Comparison of ENCODE assay signal across 27 cellular contexts in the genomic region with DNA sequence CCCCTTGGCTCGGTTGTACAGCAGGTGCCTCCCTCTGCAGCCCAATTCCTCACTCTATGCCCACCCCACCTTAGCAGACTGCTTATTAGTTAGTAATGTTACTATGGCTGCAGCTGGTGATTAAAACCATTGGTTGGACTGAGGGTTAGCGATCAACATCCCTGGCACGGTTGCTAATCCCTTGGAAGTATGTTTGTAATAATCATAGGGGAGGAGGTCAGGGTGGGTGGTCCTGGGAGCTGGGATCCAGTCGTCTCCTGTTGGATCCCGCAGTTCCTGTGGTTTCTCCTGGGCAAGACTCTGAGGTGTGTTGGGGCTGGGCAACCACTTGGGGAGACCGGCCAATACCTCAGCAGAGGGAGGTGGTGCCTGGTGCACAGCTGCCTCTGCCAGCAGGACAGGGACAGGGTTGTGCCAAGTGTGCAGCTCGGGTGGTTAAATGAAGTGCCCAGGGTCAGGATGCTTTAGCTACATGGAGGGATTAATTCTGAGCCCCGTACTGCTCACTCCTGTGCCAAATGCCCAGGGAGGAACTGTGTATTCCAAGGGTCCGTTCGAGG. TPM values are rescaled to one million over a fixed set of nuclear protein-coding genes. Genes with fewer than 3 reads are reported as not detected.
DNase-seq lines count a peak whose midpoint lies in the region; ATAC-seq lines count a peak whose summit lies in the region.
"Had no signal": no experiment of that assay in that cellular context is flagged by ENCODE, and none has a peak within 500 bp of the region (broad histone marks: within the 10 kb centered on the region; RNA-seq: fewer than 3 reads in every experiment).

No MANE protein-coding gene starts in this region.

- no peak overlapping the region for H2AFZ ChIP-seq in mesenchymal stem cell (ENCODE audit: low read depth, low read length)

- H2BK12ac ChIP-seq in mesenchymal stem cell (ENCODE audit: low read length in 2 of 2) = peak overlapping the region in 1 of 2 experiments; percentile 18

- H3K79me1 ChIP-seq in mesenchymal stem cell (replicated peaks; ENCODE audit: low read length, poor library complexity, severe bottlenecking) = no peaks in the 10 kb centered on the region

- no peak overlapping the region for H3K27ac ChIP-seq in mesenchymal stem cell (ENCODE audit: low read length, poor library complexity, severe bottlenecking)

- H3K23ac ChIP-seq in mesenchymal stem cell (ENCODE audit: low read length in 2 of 2) = no peak overlapping the region

- no peak overlapping the region for H3K4ac ChIP-seq in mesenchymal stem cell (ENCODE audit: low read depth in 1 of 2, low read length in 2 of 2)

- no peak overlapping the region for H3K4me3 ChIP-seq in mesenchymal stem cell (ENCODE audit: insufficient read depth in 1 of 2, low read depth in 1 of 2, low read length in 2 of 2)
- H3K4me3 ChIP-seq: K562 had no signal

- WGBS in mesenchymal stem cell = 87% methylated on average over 10 of the region's 10 CpGs

- H3K9me3 ChIP-seq in mesenchymal stem cell (ENCODE audit: control insufficient read depth, low read length) = no peaks in the 10 kb centered on the region
- H3K9me3 ChIP-seq: BE2C had no signal

- no peak overlapping the region for H3K18ac ChIP-seq in mesenchymal stem cell (ENCODE audit: low read depth in 1 of 2, low read length in 2 of 2)

- no peak overlapping the region for H3K9ac ChIP-seq in mesenchymal stem cell (ENCODE audit: low read length)

- no peaks in the 10 kb centered on the region for H3K36me3 ChIP-seq in mesenchymal stem cell (ENCODE audit: control insufficient read depth in 1 of 2, insufficient read depth in 2 of 2, low read depth in 1 of 2, low read length in 2 of 2)
- H3K36me3 ChIP-seq: BE2C had no signal

- no peak overlapping the region for H2BK15ac ChIP-seq in mesenchymal stem cell (ENCODE audit: low read depth, poor library complexity, severe bottlenecking)

- intact Hi-C loops in posterior vena cava (cut with DNase I) = loop anchor here in 1 of 2 donors (5.0 kb wide), 1 partner anchor 38 kb away; a partner anchor contains a TSS

- H3K4me2 ChIP-seq in mesenchymal stem cell (ENCODE audit: low read length, poor library complexity, severe bottlenecking) = no peak overlapping the region

- H2BK5ac ChIP-seq in mesenchymal stem cell (ENCODE audit: low read depth, low read length, poor library complexity, severe bottlenecking) = no peak overlapping the region

- DNase-seq in NCI-H82 (lab: John Stamatoyannopoulos, UW) (peak; percentile 43), NCI-H82 treated with DMSO at 0.1 percent for 48 hours (lab: John Stamatoyannopoulos, UW; ENCODE audit: unreplicated experiment) (no peak), astrocyte of the hippocampus (ENCODE audit: low read depth, low spot score) (peak; percentile 31), mesenchymal stem cell (no peak), posterior vena cava (ENCODE audit: low spot score) (peak; percentile 56)
- DNase-seq: 8988T; ACHN; BE2C; CD8-positive, alpha-beta memory T cell; DMS 273 treated with DMSO at 0.1 percent for 48 hours; DMS79; EL; GF-D8; GOT3; HCEC 1CT; Kasumi-1; NCI-H1048; NCI-H1417; NCI-H1694; NCI-H2081; NCI-H2227 treated with DMSO at 0.1 percent for 48 hours; Right ventricle myocardium superior; RPMI8226 had no signal

- no peak overlapping the region for H2BK120ac ChIP-seq in mesenchymal stem cell (ENCODE audit: low read depth, low read length)

- peaks cover 0 to 23% of the 10 kb centered on the region in 2 experiments for H3K27me3 ChIP-seq in mesenchymal stem cell (ENCODE audit: control insufficient read depth in 1 of 2, insufficient read depth in 1 of 2, low read length in 2 of 2)
- H3K27me3 ChIP-seq: BE2C had no signal

- no peak overlapping the region for H4K8ac ChIP-seq in mesenchymal stem cell (ENCODE audit: low read length)

- peaks cover 21% of the 10 kb centered on the region for H3K4me1 ChIP-seq in mesenchymal stem cell (ENCODE audit: control insufficient read depth, insufficient read depth, low read depth, low read length)
- H3K4me1 ChIP-seq: BE2C had no signal

- H2AK5ac ChIP-seq in mesenchymal stem cell (ENCODE audit: low read length, severe bottlenecking) = peak overlapping the region; percentile 19

- no peak overlapping the region for H4K91ac ChIP-seq in mesenchymal stem cell (ENCODE audit: low read length)

- no peak for ATAC-seq in HG03521 (IDR thresholded peaks at IDR 0.05; ENCODE audit: unreplicated experiment)
- ATAC-seq in GM19023 (IDR thresholded peaks at IDR 0.05; ENCODE audit: unreplicated experiment) = no peak
- no peak for ATAC-seq in GM21737 (IDR thresholded peaks at IDR 0.05; ENCODE audit: unreplicated experiment)
- ATAC-seq: K562 had no signal

- peak overlapping the region in 1 of 2 experiments; percentile 64 for H3K14ac ChIP-seq in mesenchymal stem cell (ENCODE audit: low read length in 2 of 2)

RNA-seq across cellular contexts. Expression of a gene that starts 38.0 kb away (rescaled TPM):
- polyA plus RNA-seq in mesenchymal stem cell (2013, experiment 1 of 2) = 43.8 TPM
- 45.5 TPM for polyA plus RNA-seq in mesenchymal stem cell (2013, experiment 2 of 2)
- total RNA-seq in posterior vena cava = 10 to 100 TPM; 10.4 to 12.6 TPM
- polyA plus RNA-seq: CD8-positive, alpha-beta memory T cell had no signal

Comparison
In these comparisons a context has a peak if more than half of its experiments do, and no peak if none do; other contexts are left out.
1. DNase-seq: peak in NCI-H82 (single experiment), astrocyte of the hippocampus (single experiment) and posterior vena cava (single experiment); none in NCI-H82 treated with DMSO at 0.1 percent for 48 hours (single experiment) and mesenchymal stem cell (single experiment).